Comparison of ENCODE assay signal across 17 cellular contexts in the genomic region with DNA sequence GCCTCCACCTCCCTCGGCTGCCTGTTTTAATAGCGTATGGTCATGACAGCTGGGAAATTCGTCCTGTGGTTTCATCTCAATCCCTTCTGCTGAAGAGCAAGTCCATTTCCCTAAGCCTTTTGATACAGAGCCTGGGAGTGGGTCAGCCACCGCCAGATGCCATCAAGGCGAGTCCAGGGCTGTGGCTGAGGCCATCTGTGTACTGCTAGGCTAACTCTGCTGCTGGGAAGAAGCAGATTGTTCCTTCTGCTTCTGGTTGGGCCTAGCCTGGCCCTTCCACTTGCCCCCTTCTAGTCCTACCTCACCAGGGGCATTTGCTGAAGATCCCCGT. TPM values are rescaled to one million over a fixed set of nuclear protein-coding genes. Genes with fewer than 3 reads are reported as not detected.
DNase-seq lines count a peak whose midpoint lies in the region; ATAC-seq and TF ChIP-seq lines count a peak whose summit lies in the region.
"Had no signal": no experiment of that assay in that cellular context is flagged by ENCODE, and none has a peak within 500 bp of the region (broad histone marks: within the 10 kb centered on the region; RNA-seq: fewer than 3 reads in every experiment).

No MANE protein-coding gene starts in this region.

- H3K4me3 ChIP-seq in Panc1 (ENCODE audit: low read depth in 2 of 2, low read length in 2 of 2), result no peak overlapping the region
- H3K4me3 ChIP-seq in endocrine pancreas (ENCODE audit: control insufficient read depth, insufficient read depth, low read length), result no peak overlapping the region
- no peak overlapping the region for H3K4me3 ChIP-seq in neutrophil (ENCODE audit: low read depth in 1 of 2, low read length in 1 of 2)
- H3K4me3 ChIP-seq: colonic mucosa had no signal

- no peak for TF ChIP-seq CTCF in Panc1 (IDR thresholded peaks at IDR 0.05)
- no peak for TF ChIP-seq CTCF in neutrophil (IDR thresholded peaks at IDR 0.05)

- CTCF ChIA-PET in Panc1 (lab: Charles Lee), result no interaction called here

- in situ Hi-C loops in G401 (cut with HindIII; ENCODE audit: low sequenced_read_pairs), result no loop called here
- in situ Hi-C loops in Panc1 (cut with HindIII; ENCODE audit: low pct_unique_long_range_greater_than_20kb, low sequenced_read_pairs), result no loop called here

- POLR2A ChIA-PET in Panc1 (lab: Charles Lee), result interaction anchor here (0.7 kb wide), 1 partner anchor 414 kb away, joined by 3 read pairs; no protein-coding TSS in a partner anchor

- H3K9me3 ChIP-seq in Panc1 (ENCODE audit: control insufficient read depth, insufficient read depth, low read depth, low read length) (no peaks in the 10 kb centered on the region), endocrine pancreas (ENCODE audit: control insufficient read depth, low read length) (no peaks in the 10 kb centered on the region), neutrophil (no peaks in the 10 kb centered on the region)
- H3K9me3 ChIP-seq: colonic mucosa had no signal

- H3K36me3 ChIP-seq in Panc1 (ENCODE audit: control insufficient read depth, insufficient read depth, low read length), result no peaks in the 10 kb centered on the region
- H3K36me3 ChIP-seq in endocrine pancreas (ENCODE audit: control insufficient read depth, insufficient read depth, low read length), result no peaks in the 10 kb centered on the region
- H3K36me3 ChIP-seq in neutrophil, result no peaks in the 10 kb centered on the region
- H3K36me3 ChIP-seq: colonic mucosa had no signal

- DNase-seq in G401 (ENCODE audit: low spot score) (peak; percentile 84), Panc1 (ENCODE audit: low read depth, low spot score) (no peak), anterior cingulate cortex (lab: John Stamatoyannopoulos, UW) (no peak), ureter (ENCODE audit: low spot score) (no peak), NCI-H187 (lab: John Stamatoyannopoulos, UW) (no peak)
- DNase-seq: activated CD4-positive, CD25-positive, alpha-beta regulatory T cell treated with anti-CD3 and anti-CD28 coated beads, Interleukin-2, amount 50 U/mL, for 72 hours; activated naive CD8-positive, alpha-beta T cell treated with anti-CD3 and anti-CD28 coated beads for 36 hours; activated T-cell treated with anti-CD3 and anti-CD28 coated beads for 4 hours; colonic mucosa; GOT3; midbrain; NCI-H2107; stimulated activated CD4-positive, alpha-beta T cell treated with anti-CD3 and anti-CD28 coated beads, Interleukin-2, amount 100 ng/mL, for 48 hours; T-helper 1 cell had no signal

- peak overlapping the region; percentile 54 for H3K9ac ChIP-seq in endocrine pancreas (ENCODE audit: control insufficient read depth, insufficient read depth, low read length)

- no peaks in the 10 kb centered on the region for H3K27me3 ChIP-seq in Panc1 (ENCODE audit: control insufficient read depth, insufficient read depth, low read length)
- H3K27me3 ChIP-seq in endocrine pancreas (ENCODE audit: control insufficient read depth, insufficient read depth, low read length), result no peaks in the 10 kb centered on the region
- H3K27me3 ChIP-seq in neutrophil, result no peaks in the 10 kb centered on the region
- H3K27me3 ChIP-seq: colonic mucosa had no signal

- BruUV-seq in Panc1 (replicated peaks; lab: Mats Ljungman, UMichigan), result no TSS peak

- H3K27ac ChIP-seq in Panc1 (ENCODE audit: low read length) (no peak overlapping the region), neutrophil (peak overlapping the region; percentile 59)
- H3K27ac ChIP-seq: colonic mucosa had no signal

- H3K4me1 ChIP-seq in Panc1 (ENCODE audit: control insufficient read depth, insufficient read depth, low read length) (no peaks in the 10 kb centered on the region), endocrine pancreas (ENCODE audit: control insufficient read depth, insufficient read depth, low read length) (no peaks in the 10 kb centered on the region), neutrophil (ENCODE audit: control insufficient read depth in 1 of 2, insufficient read depth in 1 of 2, low read depth in 1 of 2, low read length in 1 of 2) (peaks cover 40 to 62% of the 10 kb centered on the region in 2 experiments)

- intact Hi-C loops in Panc1 (cut with micrococcal nuclease; ENCODE audit: unreplicated experiment), result no loop called here

- ATAC-seq in Panc1 (peak; percentile 46; the same call in 1 of the 2 replicates), GM21381 (IDR thresholded peaks at IDR 0.05; ENCODE audit: unreplicated experiment) (no peak)

RNA-seq across cellular contexts. Expression of gene NECTIN1, which starts 26.8 kb away (rescaled TPM):
- total RNA-seq in G401 (2014; rRNA removed; shearing (Covaris generic)), result 2.3 and 3.6 TPM in 2 replicates
- 14.6 TPM for total RNA-seq in Panc1 (2021; ENCODE audit: unreplicated experiment)
- 12.0 TPM for polyA plus RNA-seq in Panc1 (2012; ENCODE audit: insufficient read length)
- 232 TPM for total RNA-seq in ureter

Comparison
In these comparisons a context has a peak if more than half of its experiments do, and no peak if none do; other contexts are left out.
1. RNA of gene NECTIN1, which starts 26.8 kb away (total RNA-seq): 232 TPM in ureter (single experiment); 14.6 TPM in Panc1 (single experiment) and 2.3 to 3.6 TPM in G401; every median in the first group is over 10 times any median in the second.